31 cellular contexts compared by ENCODE assay signal in the genomic region with DNA sequence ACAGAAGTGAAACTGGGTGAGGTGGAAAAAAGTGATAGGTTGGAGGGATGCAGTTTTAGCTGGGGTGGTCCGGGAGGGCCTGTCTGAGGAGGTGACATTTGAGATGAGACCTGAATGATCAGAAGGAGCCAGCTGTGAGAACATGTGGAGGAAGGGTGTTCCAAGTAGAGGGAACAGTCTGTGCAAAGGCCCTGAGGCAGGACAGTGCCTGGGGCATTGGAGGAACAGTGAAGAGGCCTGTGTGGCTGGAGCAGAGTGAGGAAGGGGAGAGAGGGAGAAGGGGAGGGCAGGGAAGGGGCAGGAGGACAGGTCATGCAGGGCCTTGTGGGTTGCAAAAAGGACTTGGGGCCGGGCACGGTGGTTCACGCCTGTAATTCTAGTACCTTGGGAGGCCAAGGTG. TPM values are rescaled to one million over a fixed set of nuclear protein-coding genes. Genes with fewer than 3 reads are reported as not detected.
DNase-seq lines count a peak whose midpoint lies in the region; FAIRE-seq and TF ChIP-seq lines count a peak whose summit lies in the region.
"Had no signal": no experiment of that assay in that cellular context is flagged by ENCODE, and none has a peak within 500 bp of the region (broad histone marks: within the 10 kb centered on the region; RNA-seq: fewer than 3 reads in every experiment).

No MANE protein-coding gene starts in this region.

- H3K9ac ChIP-seq in astrocyte (ENCODE audit: low read length) (no peak overlapping the region), neuronal stem cell (ENCODE audit: low read depth, low read length, poor library complexity) (peak overlapping the region; percentile 10)
- H3K9ac ChIP-seq: BLaER1; BLaER1 treated with 17β-estradiol and CSF1 and Interleukin-3, amounts not matched to agents 10 nM and 100 nM had no signal

- DNase-seq in astrocyte (ENCODE audit: low read depth) (no peak), neuronal stem cell (ENCODE audit: low spot score) (no peak), hypothalamus (lab: John Stamatoyannopoulos, UW) (no peak), NCI-H1694 (lab: John Stamatoyannopoulos, UW) (no peak), progenitor cell of endocrine pancreas (ENCODE audit: low spot score, unreplicated experiment) (no peak)
- DNase-seq: ACHN; AML-193; C1 segment of cervical spinal cord; CD4-positive, alpha-beta memory T cell; CD4-positive, CD25-positive, alpha-beta regulatory T cell; CD8-positive, alpha-beta memory T cell; COR-L47; DMS 273 treated with DMSO at 0.1 percent for 48 hours; DMS153; DMS53; DMS79; DMS79 treated with DMSO at 0.1 percent for 48 hours had no signal

- H3K27me3 ChIP-seq in astrocyte (ENCODE audit: insufficient read depth, low read length) (peaks cover 5% of the 10 kb centered on the region), neuronal stem cell (ENCODE audit: control insufficient read depth in 3 of 3, insufficient read depth in 3 of 3, low read depth in 1 of 3, low read length in 3 of 3) (no peaks in the 10 kb centered on the region)
- H3K27me3 ChIP-seq: BE2C; BLaER1; BLaER1 treated with 17β-estradiol and CSF1 and Interleukin-3, amounts not matched to agents 10 nM and 100 nM had no signal

- H3K27me3 Mint-ChIP-seq in astrocyte (ENCODE audit: low read depth, unreplicated experiment), result peaks cover 36% of the 10 kb centered on the region
- peaks cover 39% of the 10 kb centered on the region for H3K27me3 Mint-ChIP-seq in progenitor cell of endocrine pancreas
- H3K27me3 Mint-ChIP-seq: CD4-positive, CD25-positive, alpha-beta regulatory T cell had no signal

- H2BK5ac ChIP-seq in neuronal stem cell (ENCODE audit: low read length), result no peak overlapping the region

- H3K4me1 ChIP-seq in HEK293 (ENCODE audit: control insufficient read depth, insufficient read depth, low read length) (no peaks in the 10 kb centered on the region), astrocyte (ENCODE audit: insufficient read depth, low read length) (no peaks in the 10 kb centered on the region), neuronal stem cell (ENCODE audit: control insufficient read depth in 2 of 2, insufficient read depth in 1 of 2, low read depth in 1 of 2, low read length in 2 of 2) (peaks cover 0 to 5% of the 10 kb centered on the region in 2 donors)
- H3K4me1 ChIP-seq: A549; BE2C; BLaER1; BLaER1 treated with 17β-estradiol and CSF1 and Interleukin-3, amounts not matched to agents 10 nM and 100 nM; Caco-2 had no signal

- H3K9me3 Mint-ChIP-seq in astrocyte (ENCODE audit: unreplicated experiment) (peaks cover 6% of the 10 kb centered on the region), progenitor cell of endocrine pancreas (ENCODE audit: low read depth) (peaks cover 4% of the 10 kb centered on the region)

- no peaks in the 10 kb centered on the region for H3K9me3 ChIP-seq in HEK293 (ENCODE audit: control insufficient read depth, insufficient read depth, low read depth, low read length)
- H3K9me3 ChIP-seq in astrocyte (ENCODE audit: insufficient read depth, low read depth, low read length), result peaks cover 9% of the 10 kb centered on the region
- peaks cover 0 to 7% of the 10 kb centered on the region in 2 donors for H3K9me3 ChIP-seq in neuronal stem cell (replicated peaks in 1 of 2; ENCODE audit: control insufficient read depth in 2 of 2, insufficient read depth in 1 of 2, low read depth in 1 of 2, low read length in 2 of 2)

- H2AK5ac ChIP-seq in neuronal stem cell (ENCODE audit: low read depth, low read length), result peak overlapping the region; percentile 33

- H3K4me1 Mint-ChIP-seq in astrocyte (ENCODE audit: low read depth, unreplicated experiment) (no peaks in the 10 kb centered on the region), progenitor cell of endocrine pancreas (ENCODE audit: low read depth) (no peaks in the 10 kb centered on the region)
- H3K4me1 Mint-ChIP-seq: B cell; CD14-positive monocyte; CD4-positive, alpha-beta memory T cell; CD4-positive, CD25-positive, alpha-beta regulatory T cell; CD8-positive, alpha-beta memory T cell had no signal

- no CpG with 5 or more reads among the region's 4 CpGs for WGBS in neuronal stem cell (ENCODE audit: extremely low coverage in 2 of 2, insufficient read length in 2 of 2, insufficient replicate concordance in 1 of 2), 2 donors

- H2BK120ac ChIP-seq in neuronal stem cell (ENCODE audit: low read depth, low read length), result no peak overlapping the region

- H3K36me3 Mint-ChIP-seq in astrocyte (ENCODE audit: low read depth, unreplicated experiment) (no peaks in the 10 kb centered on the region), progenitor cell of endocrine pancreas (ENCODE audit: insufficient read depth) (no peaks in the 10 kb centered on the region)
- H3K36me3 Mint-ChIP-seq: CD14-positive monocyte; CD4-positive, CD25-positive, alpha-beta regulatory T cell; CD8-positive, alpha-beta T cell had no signal

- H4K8ac ChIP-seq in neuronal stem cell (ENCODE audit: low read depth, low read length), result no peak overlapping the region

- no peak for FAIRE-seq in astrocyte (lab: Jason Lieb, UNC)
- FAIRE-seq: A204.1, A549, D721Med had no signal

- TF ChIP-seq CTCF in HEK293 (tag by site-specific recombination; IDR thresholded peaks at IDR 0.05), result no peak
- no peak for TF ChIP-seq CTCF in astrocyte (IDR thresholded peaks at IDR 0.05; ENCODE audit: insufficient read depth, low read depth, low read length)
- no peak for TF ChIP-seq CTCF in progenitor cell of endocrine pancreas (IDR thresholded peaks at IDR 0.05; ENCODE audit: unreplicated experiment)

- no peak overlapping the region for H3K14ac ChIP-seq in neuronal stem cell (ENCODE audit: low read length)

- H3K36me3 ChIP-seq in HEK293 (ENCODE audit: control insufficient read depth in 2 of 2, insufficient read depth in 1 of 2, low read length in 2 of 2) (no peaks in the 10 kb centered on the region), astrocyte (ENCODE audit: insufficient read depth, low read length) (no peaks in the 10 kb centered on the region), neuronal stem cell (replicated peaks in 1 of 2; ENCODE audit: control insufficient read depth in 2 of 2, insufficient read depth in 2 of 2, low read length in 2 of 2) (no peaks in the 10 kb centered on the region)
- H3K36me3 ChIP-seq: BE2C; BLaER1; BLaER1 treated with 17β-estradiol and CSF1 and Interleukin-3, amounts not matched to agents 10 nM and 100 nM had no signal

- H3K23ac ChIP-seq in neuronal stem cell (ENCODE audit: low read depth, low read length, poor library complexity), result peak overlapping the region; percentile 12

- H3K4me3 ChIP-seq in HEK293 (ENCODE audit: low read depth, low read length), result no peak overlapping the region
- H3K4me3 ChIP-seq in astrocyte (ENCODE audit: insufficient read depth, low read depth, low read length), result no peak overlapping the region
- no peak overlapping the region for H3K4me3 ChIP-seq in neuronal stem cell (ENCODE audit: low read length in 2 of 2)
- H3K4me3 ChIP-seq: A549; BLaER1; BLaER1 treated with 17β-estradiol and CSF1 and Interleukin-3, amounts not matched to agents 10 nM and 100 nM had no signal

- H2BK15ac ChIP-seq in neuronal stem cell (ENCODE audit: low read length), result no peak overlapping the region

- peak overlapping the region; percentile 79 for H2BK12ac ChIP-seq in neuronal stem cell (ENCODE audit: low read length)

- H3K79me2 ChIP-seq in astrocyte (ENCODE audit: insufficient read depth, low read length), result no peaks in the 10 kb centered on the region

- H3K4me3 Mint-ChIP-seq in astrocyte (ENCODE audit: unreplicated experiment) (peak overlapping the region; percentile 27), progenitor cell of endocrine pancreas (ENCODE audit: low read depth) (no peak overlapping the region)
- H3K4me3 Mint-ChIP-seq: B cell; CD4-positive, alpha-beta memory T cell; CD4-positive, alpha-beta T cell; CD4-positive, CD25-positive, alpha-beta regulatory T cell; CD8-positive, alpha-beta memory T cell; CD8-positive, alpha-beta T cell had no signal

- H3K4me2 ChIP-seq in astrocyte (ENCODE audit: low read length), result no peak overlapping the region
- H3K4me2 ChIP-seq in neuronal stem cell (ENCODE audit: insufficient read depth, low read length, poor library complexity, severe bottlenecking), result no peak overlapping the region
- H3K4me2 ChIP-seq: A549; BLaER1; BLaER1 treated with 17β-estradiol and CSF1 and Interleukin-3, amounts not matched to agents 10 nM and 100 nM had no signal

- H4K20me1 ChIP-seq in astrocyte (ENCODE audit: insufficient read depth, low read length), result no peaks in the 10 kb centered on the region
- H4K20me1 ChIP-seq: BLaER1; BLaER1 treated with 17β-estradiol and CSF1 and Interleukin-3, amounts not matched to agents 10 nM and 100 nM had no signal

- H3K27ac ChIP-seq in HEK293 (ENCODE audit: extremely low read depth, low read depth, low read length), result no peak overlapping the region
- no peak overlapping the region for H3K27ac ChIP-seq in astrocyte (ENCODE audit: low read depth, low read length)
- H3K27ac ChIP-seq in neuronal stem cell (replicated peaks; ENCODE audit: low read length), result no peak overlapping the region
- H3K27ac ChIP-seq: 22Rv1; A549; BLaER1; BLaER1 treated with 17β-estradiol and CSF1 and Interleukin-3, amounts not matched to agents 10 nM and 100 nM; C4-2B had no signal

- H3K4ac ChIP-seq in neuronal stem cell (ENCODE audit: low read length), result no peak overlapping the region

- CTCF ChIA-PET in HEK293 (lab: Yijun Ruan, JAX), result interaction anchor here (0.6 to 2.0 kb wide), 11 partner anchors 10 to 330 kb away, joined by 3 to 9 read pairs (median 4); no protein-coding TSS in a partner anchor

- H2AFZ ChIP-seq in astrocyte (ENCODE audit: low read depth, low read length) (no peak overlapping the region), neuronal stem cell (ENCODE audit: low read length) (no peak overlapping the region)

- H3K27ac Mint-ChIP-seq in astrocyte (ENCODE audit: unreplicated experiment) (no peak overlapping the region), progenitor cell of endocrine pancreas (no peak overlapping the region)
- H3K27ac Mint-ChIP-seq: B cell; CD4-positive, alpha-beta memory T cell; CD4-positive, alpha-beta T cell; CD4-positive, CD25-positive, alpha-beta regulatory T cell; CD8-positive, alpha-beta memory T cell; CD8-positive, alpha-beta T cell had no signal

- H4K91ac ChIP-seq in neuronal stem cell (ENCODE audit: low read depth, low read length, poor library complexity), result no peak overlapping the region

- POLR2A ChIA-PET in HEK293 (lab: Yijun Ruan, JAX), result interaction anchor here (0.6 kb wide), 1 partner anchor 19 kb away, joined by 3 read pairs; no protein-coding TSS in a partner anchor

- H3K18ac ChIP-seq in neuronal stem cell (ENCODE audit: low read length), result peak overlapping the region; percentile 71

- no peaks in the 10 kb centered on the region for H3K79me1 ChIP-seq in neuronal stem cell (ENCODE audit: low read depth, low read length)

TF ChIP-seq in HEK293, 187 proteins besides CTCF, POLR2A, EP300 and RAD21:
- TF ChIP-seq ZNF623 (tag by site-specific recombination; IDR thresholded peaks at IDR 0.05), result peak; percentile 97
- no peak for TF ChIP-seq ZNF514 (tag by site-specific recombination; IDR thresholded peaks at IDR 0.05)
TF ChIP-seq in HEK293: peak in this region for 1.

RNA-seq across cellular contexts. Expression of a gene that starts 36.3 kb away (rescaled TPM):
- total RNA-seq in astrocyte, result 125 and 142 TPM in 2 replicates
- polyA plus RNA-seq in neuronal stem cell (2013, experiment 1 of 2), result 162 TPM
- polyA plus RNA-seq in neuronal stem cell (2013, experiment 2 of 2), result 172 TPM
- 219 and 234 TPM in 2 replicates for total RNA-seq in progenitor cell of endocrine pancreas
- polyA plus RNA-seq: CD14-positive monocyte had no signal
